ENCODE assay signal across 23 cellular contexts in the genomic region with DNA sequence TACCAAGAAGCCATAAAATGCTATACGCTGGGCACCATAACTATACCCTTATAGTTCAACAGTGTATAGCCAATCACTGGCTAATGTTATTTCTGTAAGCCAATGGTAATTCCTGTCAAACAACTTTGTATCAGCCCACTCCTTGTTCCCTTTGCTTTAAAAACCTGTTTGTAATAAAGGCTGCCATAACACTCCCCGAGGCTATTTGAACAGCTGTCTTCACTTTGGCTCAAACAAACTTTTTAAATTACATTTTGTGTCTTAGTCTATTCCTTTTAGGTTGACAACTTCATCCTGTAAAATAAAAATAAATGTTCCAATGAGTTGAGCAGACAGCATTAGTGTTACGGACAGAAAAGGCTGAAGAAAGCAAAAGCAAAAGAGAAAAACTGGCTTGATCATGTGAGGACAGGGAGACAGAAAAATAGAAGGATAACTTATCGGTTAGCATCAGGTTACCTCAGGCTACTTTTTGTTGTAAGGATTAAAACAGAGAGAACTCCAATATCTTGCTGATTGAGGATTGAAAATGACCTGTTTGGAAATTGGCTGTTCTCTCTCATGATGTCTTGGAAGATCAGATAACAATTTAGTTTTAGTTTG.
DNase-seq lines count a peak whose midpoint lies in the region; ATAC-seq, FAIRE-seq and TF ChIP-seq lines count a peak whose summit lies in the region.
"Had no signal": no experiment of that assay in that cellular context is flagged by ENCODE, and none has a peak within 500 bp of the region (broad histone marks: within the 10 kb centered on the region; RNA-seq: fewer than 3 reads in every experiment).

No MANE protein-coding gene starts in this region.

- no peak overlapping the region for H3K9ac ChIP-seq in GM23248

- H3K9me3 ChIP-seq in GM23248 (ENCODE audit: low read depth) = no peaks in the 10 kb centered on the region

- H3K27me3 ChIP-seq in GM23248 (replicated peaks; ENCODE audit: insufficient read depth) = no peaks in the 10 kb centered on the region; the same call in 1 of the 2 replicates

- H3K9me3 Mint-ChIP-seq in mesothelial cell of epicardium = peaks cover 26% of the 10 kb centered on the region
- peaks cover 19% of the 10 kb centered on the region for H3K9me3 Mint-ChIP-seq in progenitor cell of endocrine pancreas (ENCODE audit: low read depth)
- H3K9me3 Mint-ChIP-seq: activated naive CD4-positive, alpha-beta T cell treated with anti-CD3 and anti-CD28 coated beads, Interleukin-2, amount 50 U/mL, for 24 hours had no signal

- peak overlapping the region; percentile 4 for H3K27ac Mint-ChIP-seq in mesothelial cell of epicardium
- no peak overlapping the region for H3K27ac Mint-ChIP-seq in progenitor cell of endocrine pancreas
- H3K27ac Mint-ChIP-seq: activated naive CD4-positive, alpha-beta T cell treated with anti-CD3 and anti-CD28 coated beads, Interleukin-2, amount 50 U/mL, for 24 hours; brain; naive thymus-derived CD8-positive, alpha-beta T cell; T-cell had no signal

- H3K27ac ChIP-seq in GM23248 (no peak overlapping the region), coronary artery (no peak overlapping the region)
- H3K27ac ChIP-seq: RWPE1 had no signal

- H3K4me2 ChIP-seq in GM23248 (ENCODE audit: unreplicated experiment) = no peak overlapping the region
- H3K4me2 ChIP-seq: smooth muscle cell had no signal

- H3K36me3 Mint-ChIP-seq in mesothelial cell of epicardium (peaks cover 10% of the 10 kb centered on the region), progenitor cell of endocrine pancreas (ENCODE audit: insufficient read depth) (peaks cover 10% of the 10 kb centered on the region)
- H3K36me3 Mint-ChIP-seq: activated naive CD4-positive, alpha-beta T cell treated with anti-CD3 and anti-CD28 coated beads, Interleukin-2, amount 50 U/mL, for 24 hours; brain; T-cell had no signal

- H3K27me3 Mint-ChIP-seq in mesothelial cell of epicardium (ENCODE audit: low read depth) = no peaks in the 10 kb centered on the region
- no peaks in the 10 kb centered on the region for H3K27me3 Mint-ChIP-seq in progenitor cell of endocrine pancreas
- H3K27me3 Mint-ChIP-seq: activated naive CD4-positive, alpha-beta T cell treated with anti-CD3 and anti-CD28 coated beads, Interleukin-2, amount 50 U/mL, for 24 hours had no signal

- H3K4me1 Mint-ChIP-seq in mesothelial cell of epicardium (peaks cover 17% of the 10 kb centered on the region), progenitor cell of endocrine pancreas (ENCODE audit: low read depth) (peaks cover 20% of the 10 kb centered on the region)
- H3K4me1 Mint-ChIP-seq: activated naive CD4-positive, alpha-beta T cell treated with anti-CD3 and anti-CD28 coated beads, Interleukin-2, amount 50 U/mL, for 24 hours; brain; naive thymus-derived CD8-positive, alpha-beta T cell; T-cell had no signal

- no peaks in the 10 kb centered on the region for H4K20me1 ChIP-seq in GM23248 (ENCODE audit: insufficient read depth)

- TF ChIP-seq CTCF in mesothelial cell of epicardium (IDR thresholded peaks at IDR 0.05; ENCODE audit: unreplicated experiment) (no peak), progenitor cell of endocrine pancreas (IDR thresholded peaks at IDR 0.05; ENCODE audit: unreplicated experiment) (no peak), coronary artery (IDR thresholded peaks at IDR 0.05) (no peak)

- 11 to 14% methylated on average over 4 of the region's 4 CpGs for WGBS in GM23248 (ENCODE audit: low coverage in 1 of 2, low lambda C conversion rate in 2 of 2, missing lambda C conversion rate in 2 of 2), 2 experiments

- in situ Hi-C loops in GM23248 (cut with MboI) = loop anchor here (25.0 kb wide), 2 partner anchors 415 to 840 kb away; partner anchors contain the start of gene GUCY1A2

- H3F3A ChIP-seq in GM23248 (ENCODE audit: insufficient read depth) = no peaks in the 10 kb centered on the region

- no peaks in the 10 kb centered on the region for H3K36me3 ChIP-seq in GM23248 (ENCODE audit: low read depth)

- no peak overlapping the region for H2AFZ ChIP-seq in GM23248

- H3K4me3 Mint-ChIP-seq in mesothelial cell of epicardium (no peak overlapping the region), progenitor cell of endocrine pancreas (ENCODE audit: low read depth) (no peak overlapping the region)
- H3K4me3 Mint-ChIP-seq: activated naive CD4-positive, alpha-beta T cell treated with anti-CD3 and anti-CD28 coated beads, Interleukin-2, amount 50 U/mL, for 24 hours; naive thymus-derived CD8-positive, alpha-beta T cell; T-cell had no signal

- no peaks in the 10 kb centered on the region for H3K9me2 ChIP-seq in GM23248 (ENCODE audit: insufficient read depth)

- FAIRE-seq in endometrium (lab: Jason Lieb, UNC) = peak; percentile 29
- FAIRE-seq: frontal cortex had no signal

- peak; percentile 12 for DNase-seq in GM23248
- peak; percentile 12 for DNase-seq in NCI-H748 treated with DMSO at 0.1 percent for 48 hours (lab: John Stamatoyannopoulos, UW)
- DNase-seq in mesothelial cell of epicardium (ENCODE audit: low spot score in 2 of 2, unreplicated experiment in 2 of 2) = no peak
- DNase-seq in activated CD4-positive, CD25-positive, alpha-beta regulatory T cell (lab: John Stamatoyannopoulos, UW) = no peak
- DNase-seq in progenitor cell of endocrine pancreas (ENCODE audit: low spot score, unreplicated experiment) = no peak
- DNase-seq in coronary artery (ENCODE audit: low spot score) = no peak
- DNase-seq: activated CD4-positive, alpha-beta T cell treated with anti-CD3 and anti-CD28 coated beads, Interleukin-2, amount 50 U/mL, for 4 hours; activated T-cell treated with anti-CD3 and anti-CD28 coated beads for 4 hours; AML-193; left ventricle myocardium superior; naive thymus-derived CD8-positive, alpha-beta T cell; NCI-H2171; stimulated activated CD4-positive, alpha-beta T cell treated with anti-CD3 and anti-CD28 coated beads, Interleukin-4, amount 100 ng/mL, for 4 hours; stimulated activated CD8-positive, alpha-beta memory T cell treated with anti-CD3 and anti-CD28 coated beads, Interleukin-4, amount 100 ng/mL, for 48 hours; substantia nigra; T-cell had no signal

- H3K4me3 ChIP-seq in GM23248 (no peak overlapping the region), coronary artery (no peak overlapping the region)
- H3K4me3 ChIP-seq: smooth muscle cell had no signal

- ATAC-seq in GM21786 (IDR thresholded peaks at IDR 0.05; ENCODE audit: unreplicated experiment) = no peak
- ATAC-seq: left ventricle myocardium superior; naive thymus-derived CD8-positive, alpha-beta T cell; T-cell had no signal

- H3K79me2 ChIP-seq in GM23248 (ENCODE audit: insufficient read depth) = no peaks in the 10 kb centered on the region

- H3K4me1 ChIP-seq in GM23248 (ENCODE audit: insufficient read depth) = no peaks in the 10 kb centered on the region

Comparison
In these comparisons a context has a peak if more than half of its experiments do, and no peak if none do; other contexts are left out.
1. DNase-seq: peak in GM23248 (single experiment) and NCI-H748 treated with DMSO at 0.1 percent for 48 hours (single experiment); none in mesothelial cell of epicardium (0 of 2), activated CD4-positive, CD25-positive, alpha-beta regulatory T cell (0 of 4), progenitor cell of endocrine pancreas (single experiment) and coronary artery (single experiment).